Comparison of ENCODE assay signal across 18 cellular contexts in genomic region chr7:27106906-27107250, GRCh38. TPM values are rescaled to one million over a fixed set of nuclear protein-coding genes. Genes with fewer than 3 reads are reported as not detected.
DNase-seq lines count a peak whose midpoint lies in the region; ATAC-seq and TF ChIP-seq lines count a peak whose summit lies in the region.
"Had no signal": no experiment of that assay in that cellular context is flagged by ENCODE, and none has a peak within 500 bp of the region (broad histone marks: within the 10 kb centered on the region; RNA-seq: fewer than 3 reads in every experiment).

No MANE protein-coding gene starts in this region.

- H3K4me3 ChIP-seq in WERI-Rb-1 (ENCODE audit: low read depth, low read length) (peak overlapping the region; percentile 17; the same call in 1 of the 2 replicates), endodermal cell (ENCODE audit: low read length) (no peak overlapping the region), mesodermal cell (ENCODE audit: extremely low read depth, insufficient read depth, low read length, poor library complexity, severe bottlenecking) (peak overlapping the region; percentile 9), subcutaneous abdominal adipose tissue (ENCODE audit: low read depth in 1 of 5, low read length in 5 of 5) (peak overlapping the region in 4 of 5 donors; percentile 42 to 60 (median 57))
- H3K4me3 ChIP-seq: cardiac muscle cell had no signal

- WGBS in endodermal cell (ENCODE audit: insufficient coverage in 1 of 2, insufficient read length in 1 of 2), 2 experiments: 6 to 7% methylated on average over 3 to 14 of the region's 15 CpGs
- 0 to 1% methylated on average over 2 to 12 of the region's 15 CpGs for WGBS in mesodermal cell (ENCODE audit: insufficient coverage in 2 of 2), 2 experiments

- peak overlapping the region; percentile 79 for H3K27ac ChIP-seq in WERI-Rb-1
- peak overlapping the region; percentile 77 for H3K27ac ChIP-seq in endodermal cell (ENCODE audit: low read depth, low read length)
- H3K27ac ChIP-seq in mesodermal cell (ENCODE audit: low read depth, low read length, severe bottlenecking): peak overlapping the region; percentile 80
- H3K27ac ChIP-seq in subcutaneous abdominal adipose tissue (ENCODE audit: low read depth, low read length): peak overlapping the region; percentile 92
- H3K27ac ChIP-seq: cardiac muscle cell had no signal

- H3K27me3 Mint-ChIP-seq in endodermal cell (ENCODE audit: insufficient read depth): peaks cover 100% of the 10 kb centered on the region

- peaks cover 87% of the 10 kb centered on the region for H3K27me3 ChIP-seq in WERI-Rb-1 (ENCODE audit: insufficient read depth, low read depth, severe bottlenecking)
- H3K27me3 ChIP-seq in endodermal cell (ENCODE audit: control insufficient read depth, insufficient read depth, low read length, poor library complexity, severe bottlenecking): peaks cover 100% of the 10 kb centered on the region
- H3K27me3 ChIP-seq in subcutaneous abdominal adipose tissue (ENCODE audit: control insufficient read depth in 5 of 5, insufficient read depth in 4 of 5, low read length in 5 of 5): no peaks in the 10 kb centered on the region

- H3K36me3 ChIP-seq in WERI-Rb-1 (no peaks in the 10 kb centered on the region), endodermal cell (ENCODE audit: control insufficient read depth, insufficient read depth, low read length) (no peaks in the 10 kb centered on the region), mesodermal cell (ENCODE audit: control insufficient read depth, insufficient read depth, low read length) (no peaks in the 10 kb centered on the region), subcutaneous abdominal adipose tissue (ENCODE audit: control insufficient read depth in 5 of 5, insufficient read depth in 5 of 5, low read length in 5 of 5) (peaks cover 0 to 6% (median 3%) of the 10 kb centered on the region in 5 donors)
- H3K36me3 ChIP-seq: cardiac muscle cell had no signal

- DNase-seq in WERI-Rb-1 (no peak), endodermal cell (no peak), H4 (ENCODE audit: low spot score) (no peak), GM19238 (ENCODE audit: insufficient read length, low spot score) (no peak)
- DNase-seq: activated CD4-positive, alpha-beta T cell treated with anti-CD3 and anti-CD28 coated beads, Interleukin-2, amount 10 ng/mL, durations not matched to agents 24 days and 14 days; erythroblast; NCI-H446; occipital lobe; PC-3 had no signal

- peaks cover 2% of the 10 kb centered on the region for H3K9me3 Mint-ChIP-seq in endodermal cell
- H3K9me3 Mint-ChIP-seq: activated CD4-positive, alpha-beta T cell treated with anti-CD3 and anti-CD28 coated beads, Interleukin-2, amount 10 ng/mL, durations not matched to agents 24 days and 14 days; stimulated activated effector memory CD8-positive, alpha-beta T cell treated with anti-CD3 and anti-CD28 coated beads, Interleukin-12 subunit alpha, Interleukin-12 subunit beta, amount 100 ng/mL, for 72 hours; T-helper 1 cell treated with Interleukin-12 subunit alpha and Interleukin-12 subunit beta and Interleukin-4 antibody, amounts not matched to agents 30 μg/mL and 1 μg/mL, for 36 hours had no signal

- H3K4me1 ChIP-seq in endodermal cell (ENCODE audit: control insufficient read depth, insufficient read depth, low read length) (peaks cover 4% of the 10 kb centered on the region), mesodermal cell (ENCODE audit: control insufficient read depth, insufficient read depth, low read length, poor library complexity, severe bottlenecking) (peaks cover 15% of the 10 kb centered on the region), subcutaneous abdominal adipose tissue (ENCODE audit: control insufficient read depth in 5 of 5, insufficient read depth in 5 of 5, low read length in 5 of 5) (peaks cover 9 to 89% (median 76%) of the 10 kb centered on the region in 5 donors)

- no peak overlapping the region for H3K4me3 Mint-ChIP-seq in endodermal cell
- H3K4me3 Mint-ChIP-seq: activated CD4-positive, alpha-beta T cell treated with anti-CD3 and anti-CD28 coated beads, Interleukin-2, amount 10 ng/mL, durations not matched to agents 24 days and 14 days; CD14-positive monocyte; stimulated activated effector memory CD8-positive, alpha-beta T cell treated with anti-CD3 and anti-CD28 coated beads, Interleukin-12 subunit alpha, Interleukin-12 subunit beta, amount 100 ng/mL, for 72 hours; T-helper 1 cell treated with Interleukin-12 subunit alpha and Interleukin-12 subunit beta and Interleukin-4 antibody, amounts not matched to agents 30 μg/mL and 1 μg/mL, for 36 hours had no signal

- TF ChIP-seq CTCF in WERI-Rb-1 (IDR thresholded peaks at IDR 0.05; ENCODE audit: low read depth, low read length) (no peak), endodermal cell (conservative IDR thresholded peaks at IDR 0.05) (no peak)

- no peaks in the 10 kb centered on the region for H3K9me3 ChIP-seq in WERI-Rb-1 (ENCODE audit: severe bottlenecking)
- H3K9me3 ChIP-seq in endodermal cell (ENCODE audit: control insufficient read depth, low read length): peaks cover 4% of the 10 kb centered on the region
- no peaks in the 10 kb centered on the region for H3K9me3 ChIP-seq in mesodermal cell (ENCODE audit: control insufficient read depth, low read length)
- no peaks in the 10 kb centered on the region for H3K9me3 ChIP-seq in subcutaneous abdominal adipose tissue (ENCODE audit: control insufficient read depth in 5 of 5, low read length in 5 of 5)

- H3K9ac ChIP-seq in endodermal cell (ENCODE audit: extremely low read depth, low read length, poor library complexity, severe bottlenecking) (no peak overlapping the region), subcutaneous abdominal adipose tissue (ENCODE audit: low read length in 5 of 5) (peak overlapping the region in 4 of 5 donors; percentile 11 to 43 (median 28))

- H3K36me3 Mint-ChIP-seq in endodermal cell (ENCODE audit: low read depth): no peaks in the 10 kb centered on the region

- ATAC-seq in GM21619 (IDR thresholded peaks at IDR 0.05; ENCODE audit: unreplicated experiment) (no peak), HG03469 (IDR thresholded peaks at IDR 0.05; ENCODE audit: unreplicated experiment) (no peak)
- ATAC-seq: HCT116; PC-3; stimulated activated effector memory CD8-positive, alpha-beta T cell treated with anti-CD3 and anti-CD28 coated beads, Interleukin-12 subunit alpha, Interleukin-12 subunit beta, amount 100 ng/mL, for 72 hours had no signal

- no peak overlapping the region for H3K27ac Mint-ChIP-seq in endodermal cell
- H3K27ac Mint-ChIP-seq: activated CD4-positive, alpha-beta T cell treated with anti-CD3 and anti-CD28 coated beads, Interleukin-2, amount 10 ng/mL, durations not matched to agents 24 days and 14 days; CD14-positive monocyte; stimulated activated effector memory CD8-positive, alpha-beta T cell treated with anti-CD3 and anti-CD28 coated beads, Interleukin-12 subunit alpha, Interleukin-12 subunit beta, amount 100 ng/mL, for 72 hours; T-helper 1 cell treated with Interleukin-12 subunit alpha and Interleukin-12 subunit beta and Interleukin-4 antibody, amounts not matched to agents 30 μg/mL and 1 μg/mL, for 36 hours had no signal

- peaks cover 18% of the 10 kb centered on the region for H3K4me1 Mint-ChIP-seq in endodermal cell

RNA-seq across cellular contexts. Expression of gene HOXA2, which starts 4.4 kb away (rescaled TPM):
- total RNA-seq in endodermal cell: not detected
- 27.2 TPM for polyA plus RNA-seq in endodermal cell (2013, experiment 1 of 2)
- 22.7 TPM for polyA plus RNA-seq in endodermal cell (2013, experiment 2 of 2)
- 4.3 TPM for polyA plus RNA-seq in mesodermal cell (2013, experiment 1 of 2)
- 3.0 TPM for polyA plus RNA-seq in mesodermal cell (2013, experiment 2 of 2)
- 1.2 TPM in 1 of 2 replicates, not detected in the other for total RNA-seq in H4 (2014; rRNA removed; shearing (Covaris generic))
- total RNA-seq: activated CD4-positive, alpha-beta T cell treated with anti-CD3 and anti-CD28 coated beads, Interleukin-2, amount 10 ng/mL, durations not matched to agents 24 days and 14 days; occipital lobe had no signal
- polyA plus RNA-seq: CD14-positive monocyte had no signal

RNA-seq across cellular contexts. Expression of gene HOXA1, which starts 11.1 kb away (rescaled TPM):
- total RNA-seq in endodermal cell: not detected
- 4.1 TPM for polyA plus RNA-seq in endodermal cell (2013, experiment 1 of 2)
- polyA plus RNA-seq in endodermal cell (2013, experiment 2 of 2): 4.2 TPM
- 7.3 TPM for polyA plus RNA-seq in mesodermal cell (2013, experiment 1 of 2)
- 8.7 TPM for polyA plus RNA-seq in mesodermal cell (2013, experiment 2 of 2)
- total RNA-seq in H4 (2014; rRNA removed; shearing (Covaris generic)): 1.2 and 3.0 TPM in 2 replicates
- total RNA-seq: occipital lobe had no signal

RNA-seq across cellular contexts. Expression of gene HOXA4, which starts 23.7 kb away (rescaled TPM):
- not detected for total RNA-seq in endodermal cell
- 5.4 TPM for polyA plus RNA-seq in endodermal cell (2013, experiment 1 of 2)
- 2.2 TPM for polyA plus RNA-seq in endodermal cell (2013, experiment 2 of 2)
- 2.1 TPM for polyA plus RNA-seq in mesodermal cell (2013, experiment 1 of 2)
- 2.3 TPM for polyA plus RNA-seq in mesodermal cell (2013, experiment 2 of 2)
- 0.88 and 1.2 TPM in 2 replicates for total RNA-seq in H4 (2014; rRNA removed; shearing (Covaris generic))
- total RNA-seq: activated CD4-positive, alpha-beta T cell treated with anti-CD3 and anti-CD28 coated beads, Interleukin-2, amount 10 ng/mL, durations not matched to agents 24 days and 14 days; cardiac muscle cell; occipital lobe had no signal
- polyA plus RNA-seq: CD14-positive monocyte had no signal

RNA-seq across cellular contexts. Expression of gene HOXA5, which starts 36.6 kb away (rescaled TPM):
- total RNA-seq in endodermal cell: not detected
- 11.4 TPM for polyA plus RNA-seq in endodermal cell (2013, experiment 1 of 2)
- 5.3 TPM for polyA plus RNA-seq in endodermal cell (2013, experiment 2 of 2)
- 5.5 TPM for polyA plus RNA-seq in mesodermal cell (2013, experiment 1 of 2)
- polyA plus RNA-seq in mesodermal cell (2013, experiment 2 of 2): 4.9 TPM
- 3.6 and 8.0 TPM in 2 replicates for total RNA-seq in H4 (2014; rRNA removed; shearing (Covaris generic))
- total RNA-seq: activated CD4-positive, alpha-beta T cell treated with anti-CD3 and anti-CD28 coated beads, Interleukin-2, amount 10 ng/mL, durations not matched to agents 24 days and 14 days; cardiac muscle cell; occipital lobe had no signal
- polyA plus RNA-seq: cardiac muscle cell had no signal

RNA-seq across cellular contexts. Expression of gene HOXA6, which starts 40.7 kb away (rescaled TPM):
- total RNA-seq in endodermal cell: not detected
- 8.6 TPM for polyA plus RNA-seq in endodermal cell (2013, experiment 1 of 2)
- 5.5 TPM for polyA plus RNA-seq in endodermal cell (2013, experiment 2 of 2)
- polyA plus RNA-seq in mesodermal cell (2013, experiment 1 of 2): 4.2 TPM
- polyA plus RNA-seq in mesodermal cell (2013, experiment 2 of 2): 2.2 TPM
- 0.64 and 0.70 TPM in 2 replicates for total RNA-seq in H4 (2014; rRNA removed; shearing (Covaris generic))
- total RNA-seq: activated CD4-positive, alpha-beta T cell treated with anti-CD3 and anti-CD28 coated beads, Interleukin-2, amount 10 ng/mL, durations not matched to agents 24 days and 14 days; cardiac muscle cell; occipital lobe had no signal
- polyA plus RNA-seq: cardiac muscle cell, CD14-positive monocyte had no signal
